ENCODE assay signal across 8 cellular contexts in genomic region chr7:1531979-1532455, GRCh38. TPM values are rescaled to one million over a fixed set of nuclear protein-coding genes. Genes with fewer than 3 reads are reported as not detected.
DNase-seq lines count a peak whose midpoint lies in the region; ATAC-seq, FAIRE-seq and TF ChIP-seq lines count a peak whose summit lies in the region.

No MANE protein-coding gene starts in this region.

- no peak for ATAC-seq in CD4-positive, CD25-positive, alpha-beta regulatory T cell (ENCODE audit: low read depth in 2 of 2)
- peak; percentile 6 for ATAC-seq in effector memory CD8-positive, alpha-beta T cell (replicated peaks)
- ATAC-seq in GM18520 (IDR thresholded peaks at IDR 0.05; ENCODE audit: unreplicated experiment): no peak

- peak overlapping the region; percentile 90 for H3K4me2 ChIP-seq in osteoblast (ENCODE audit: insufficient read depth, low read length)

- peak overlapping the region; percentile 85 to 99 (median 93) for H3K4me3 Mint-ChIP-seq in CD4-positive, CD25-positive, alpha-beta regulatory T cell
- peak overlapping the region; percentile 88 to 90 for H3K4me3 Mint-ChIP-seq in effector memory CD8-positive, alpha-beta T cell

- no peaks in the 10 kb centered on the region for H3K9me3 ChIP-seq in CD4-positive, CD25-positive, alpha-beta regulatory T cell (ENCODE audit: control insufficient read depth in 2 of 2, low read length in 2 of 2)
- H3K9me3 ChIP-seq in NT2/D1 (ENCODE audit: insufficient read depth, low read length) (no peaks in the 10 kb centered on the region), osteoblast (ENCODE audit: low read depth, low read length) (no peaks in the 10 kb centered on the region)

- no peaks in the 10 kb centered on the region for H3K36me3 ChIP-seq in CD4-positive, CD25-positive, alpha-beta regulatory T cell (ENCODE audit: control insufficient read depth, insufficient read depth, low read length)
- H3K36me3 ChIP-seq in NT2/D1 (ENCODE audit: insufficient read depth, insufficient read length, low read length) (no peaks in the 10 kb centered on the region), osteoblast (ENCODE audit: insufficient read depth, low read length) (no peaks in the 10 kb centered on the region)

- no peak overlapping the region for H2AFZ ChIP-seq in osteoblast (ENCODE audit: low read length)

- H4K20me1 ChIP-seq in osteoblast (ENCODE audit: insufficient read depth, low read length): peaks cover 7% of the 10 kb centered on the region

- peaks cover 2% of the 10 kb centered on the region for H3K27me3 ChIP-seq in CD4-positive, CD25-positive, alpha-beta regulatory T cell (ENCODE audit: control insufficient read depth, insufficient read depth, low read length)
- H3K27me3 ChIP-seq in NT2/D1 (ENCODE audit: insufficient read depth, insufficient read length) (peaks cover 19% of the 10 kb centered on the region), osteoblast (ENCODE audit: insufficient read depth, low read length) (no peaks in the 10 kb centered on the region)

- H3K36me3 Mint-ChIP-seq in CD4-positive, CD25-positive, alpha-beta regulatory T cell: no peaks in the 10 kb centered on the region
- peaks cover 42% of the 10 kb centered on the region for H3K36me3 Mint-ChIP-seq in effector memory CD8-positive, alpha-beta T cell (ENCODE audit: insufficient read depth)

- peak overlapping the region; percentile 85 for H3K4me3 ChIP-seq in CD4-positive, CD25-positive, alpha-beta regulatory T cell (ENCODE audit: low read depth, low read length)
- peak overlapping the region; percentile 50 for H3K4me3 ChIP-seq in NT2/D1 (ENCODE audit: insufficient read length, low read depth)
- peak overlapping the region; percentile 80 for H3K4me3 ChIP-seq in osteoblast (ENCODE audit: insufficient read depth, low read length)

- no peak for FAIRE-seq in D721Med (lab: Jason Lieb, UNC)

- TF ChIP-seq CTCF in osteoblast (IDR thresholded peaks at IDR 0.05; ENCODE audit: extremely low read depth, low read depth, low read length): no peak
- TF ChIP-seq CTCF in D721Med (IDR thresholded peaks at IDR 0.05; ENCODE audit: insufficient read depth, missing control alignments): no peak

- peak in 1 of 3 donors; percentile 28 for DNase-seq in CD4-positive, CD25-positive, alpha-beta regulatory T cell
- no peak for DNase-seq in NT2/D1 (ENCODE audit: low read depth, low spot score)
- no peak for DNase-seq in effector memory CD8-positive, alpha-beta T cell
- no peak for DNase-seq in osteoblast (ENCODE audit: insufficient read length, low spot score, missing footprints)
- DNase-seq in stimulated activated CD4-positive, alpha-beta T cell treated with anti-CD3 and anti-CD28 coated beads, Interleukin-4, amount 100 ng/mL, for 4 hours: no peak
- no peak for DNase-seq in 8988T
- no peak for DNase-seq in D721Med (ENCODE audit: insufficient read length, low spot score)

- H3K27me3 Mint-ChIP-seq in CD4-positive, CD25-positive, alpha-beta regulatory T cell: peaks cover 27% of the 10 kb centered on the region
- peaks cover under 1 to 4% of the 10 kb centered on the region in 2 donors for H3K27me3 Mint-ChIP-seq in effector memory CD8-positive, alpha-beta T cell

- peak overlapping the region; percentile 95 for H3K27ac ChIP-seq in CD4-positive, CD25-positive, alpha-beta regulatory T cell (ENCODE audit: insufficient read depth, low read length, poor library complexity, severe bottlenecking)
- H3K27ac ChIP-seq in osteoblast (ENCODE audit: low read depth, low read length): peak overlapping the region; percentile 95

- peaks cover 38% of the 10 kb centered on the region for H3K4me1 ChIP-seq in CD4-positive, CD25-positive, alpha-beta regulatory T cell (ENCODE audit: control insufficient read depth, insufficient read depth, low read length, poor library complexity, severe bottlenecking)
- H3K4me1 ChIP-seq in NT2/D1 (ENCODE audit: insufficient read depth, insufficient read length) (peaks cover 49% of the 10 kb centered on the region), osteoblast (ENCODE audit: insufficient read depth, low read length) (peaks cover 36% of the 10 kb centered on the region)

- peaks cover 4 to 41% (median 15%) of the 10 kb centered on the region in 4 donors for H3K4me1 Mint-ChIP-seq in CD4-positive, CD25-positive, alpha-beta regulatory T cell
- peaks cover 23 to 27% of the 10 kb centered on the region in 2 donors for H3K4me1 Mint-ChIP-seq in effector memory CD8-positive, alpha-beta T cell (ENCODE audit: low read depth in 2 of 2)

- H3K9me3 Mint-ChIP-seq in CD4-positive, CD25-positive, alpha-beta regulatory T cell: no peaks in the 10 kb centered on the region
- H3K9me3 Mint-ChIP-seq in effector memory CD8-positive, alpha-beta T cell: no peaks in the 10 kb centered on the region

- no peak overlapping the region for H3K9ac ChIP-seq in NT2/D1 (ENCODE audit: insufficient read length, low read depth)

- H3K27ac Mint-ChIP-seq in CD4-positive, CD25-positive, alpha-beta regulatory T cell: peak overlapping the region; percentile 95 to 98 (median 96)
- H3K27ac Mint-ChIP-seq in effector memory CD8-positive, alpha-beta T cell: peak overlapping the region; percentile 97 to 98

- H3K79me2 ChIP-seq in osteoblast (ENCODE audit: insufficient read depth, low read length): peaks cover 42% of the 10 kb centered on the region

RNA-seq across cellular contexts. Expression of gene MAFK, which starts 1.5 kb away (rescaled TPM):
- 61.5 TPM for total RNA-seq in CD4-positive, CD25-positive, alpha-beta regulatory T cell
- polyA plus RNA-seq in CD4-positive, CD25-positive, alpha-beta regulatory T cell: under 1 TPM; 0.31 to 0.62 (median 0.47) TPM
- total RNA-seq in osteoblast: 19.7 and 21.7 TPM in 2 replicates

RNA-seq across cellular contexts. Expression of gene TMEM184A, which starts 24.0 kb away (rescaled TPM):
- total RNA-seq in CD4-positive, CD25-positive, alpha-beta regulatory T cell: not detected
- under 1 TPM in 1 of 4 donors, not detected in 3; 0.25 TPM for polyA plus RNA-seq in CD4-positive, CD25-positive, alpha-beta regulatory T cell
- under 0.01 TPM in 2 replicates for total RNA-seq in osteoblast

RNA-seq across cellular contexts. Expression of gene INTS1, which starts 27.8 kb away (rescaled TPM):
- total RNA-seq in CD4-positive, CD25-positive, alpha-beta regulatory T cell: 107 TPM
- 10 to 100 TPM in 2 of 4 donors, 1 to 10 TPM in 2; 8.5 to 11.9 (median 10.1) TPM for polyA plus RNA-seq in CD4-positive, CD25-positive, alpha-beta regulatory T cell
- total RNA-seq in osteoblast: 53.0 and 66.2 TPM in 2 replicates

RNA-seq across cellular contexts. Expression of gene PSMG3, which starts 37.8 kb away (rescaled TPM):
- total RNA-seq in CD4-positive, CD25-positive, alpha-beta regulatory T cell: 16.3 TPM
- 10 to 100 TPM; 41.2 to 47.8 (median 46.6) TPM for polyA plus RNA-seq in CD4-positive, CD25-positive, alpha-beta regulatory T cell
- total RNA-seq in osteoblast: 32.1 and 38.7 TPM in 2 replicates
